Comparison of ENCODE assay signal across 8 cellular contexts in genomic region chr12:121805171-121805687, GRCh38. TPM values are rescaled to one million over a fixed set of nuclear protein-coding genes. Genes with fewer than 3 reads are reported as not detected.
DNase-seq lines count a peak whose midpoint lies in the region; ATAC-seq, FAIRE-seq and TF ChIP-seq lines count a peak whose summit lies in the region.

No MANE protein-coding gene starts in this region.

- under 1% methylated on average over 32 of the region's 32 CpGs for WGBS in urinary bladder

- no peak for TF ChIP-seq CTCF in cardiac fibroblast (IDR thresholded peaks at IDR 0.05; ENCODE audit: low read depth, low read length)

- DNase-seq in EL = peak; percentile 47
- peak; percentile 36 for DNase-seq in NCI-H2171 treated with DMSO at 0.1 percent for 48 hours (lab: John Stamatoyannopoulos, UW)
- peak; percentile 37 to 47 for DNase-seq in cardiac fibroblast (ENCODE audit: low read depth in 2 of 2)
- DNase-seq in lung microvascular endothelial cell (ENCODE audit: low read depth in 2 of 2) = peak; percentile 39
- DNase-seq in DMS153 treated with DMSO at 0.1 percent for 48 hours (lab: John Stamatoyannopoulos, UW; ENCODE audit: unreplicated experiment) = no peak
- no peak for DNase-seq in GM12891 (ENCODE audit: insufficient read length, low spot score)

- FAIRE-seq in GM12891 (lab: Jason Lieb, UNC) = no peak

- H3K4me1 ChIP-seq in urinary bladder (ENCODE audit: insufficient read depth) = peaks cover 2% of the 10 kb centered on the region

- H3K36me3 ChIP-seq in urinary bladder (ENCODE audit: insufficient read depth) = peaks cover 3% of the 10 kb centered on the region

- no peak for ATAC-seq in HG03025 (IDR thresholded peaks at IDR 0.05; ENCODE audit: low FRiP score, unreplicated experiment)

- peak overlapping the region; percentile 56 for H3K27ac ChIP-seq in urinary bladder (ENCODE audit: low read depth)

- TF ChIP-seq POLR2A in GM12891 (IDR thresholded peaks at IDR 0.05; ENCODE audit: low read depth, low read length) = no peak

- peak overlapping the region; percentile 68 to 69 for H3K4me3 ChIP-seq in cardiac fibroblast (replicated peaks in 1 of 2; ENCODE audit: low read depth in 2 of 2, low read length in 2 of 2)
- peak overlapping the region; percentile 97 for H3K4me3 ChIP-seq in urinary bladder (ENCODE audit: low read depth, low read length)

TF ChIP-seq in GM12891, 5 proteins besides CTCF, POLR2A, EP300 and RAD21:
- TF ChIP-seq SPI1 (IDR thresholded peaks at IDR 0.05; ENCODE audit: low read depth, low read length) (no peak), PAX5 (IDR thresholded peaks at IDR 0.05; ENCODE audit: insufficient read depth, low read length, severe bottlenecking) (no peak), POLR2AphosphoS5 (IDR thresholded peaks at IDR 0.05; ENCODE audit: low read depth, low read length) (no peak), TAF1 (IDR thresholded peaks at IDR 0.05; ENCODE audit: low read depth, low read length) (no peak), POU2F2 (IDR thresholded peaks at IDR 0.05; ENCODE audit: low read depth, low read length) (no peak)
TF ChIP-seq in GM12891: peak in this region for 0.

RNA-seq across cellular contexts. Expression of gene SETD1B, which starts 1.4 kb away (rescaled TPM):
- 1.3 and 1.4 TPM in 2 replicates for total RNA-seq in lung microvascular endothelial cell
- 4.3 TPM for total RNA-seq in urinary bladder
- polyA plus RNA-seq in urinary bladder = 25.3 TPM
- 3.1 TPM for polyA plus RNA-seq in GM12891 (2012; ENCODE audit: low read depth, missing spikeins)

RNA-seq across cellular contexts. Expression of gene RHOF, which starts 11.7 kb away (rescaled TPM):
- total RNA-seq in lung microvascular endothelial cell (2.6 and 3.3 TPM in 2 replicates), urinary bladder (11.7 TPM)
- polyA plus RNA-seq in urinary bladder = 7.9 TPM
- 34.6 TPM for polyA plus RNA-seq in GM12891 (2012; ENCODE audit: low read depth, missing spikeins)

RNA-seq across cellular contexts. Expression of gene HPD, which starts 53.4 kb away (rescaled TPM):
- total RNA-seq in lung microvascular endothelial cell = not detected in 2 replicates
- not detected for total RNA-seq in urinary bladder
- 4.0 TPM for polyA plus RNA-seq in urinary bladder
- polyA plus RNA-seq in GM12891 (2012; ENCODE audit: low read depth, missing spikeins) = 0.49 TPM

Comparison
In these comparisons a context has a peak if more than half of its experiments do, and no peak if none do; other contexts are left out.
1. DNase-seq: peak in EL (single experiment), NCI-H2171 treated with DMSO at 0.1 percent for 48 hours (single experiment), cardiac fibroblast (2 of 2) and lung microvascular endothelial cell (2 of 2); none in DMS153 treated with DMSO at 0.1 percent for 48 hours (single experiment) and GM12891 (single experiment).